Comparison of ENCODE assay signal across 8 cellular contexts in the genomic region with DNA sequence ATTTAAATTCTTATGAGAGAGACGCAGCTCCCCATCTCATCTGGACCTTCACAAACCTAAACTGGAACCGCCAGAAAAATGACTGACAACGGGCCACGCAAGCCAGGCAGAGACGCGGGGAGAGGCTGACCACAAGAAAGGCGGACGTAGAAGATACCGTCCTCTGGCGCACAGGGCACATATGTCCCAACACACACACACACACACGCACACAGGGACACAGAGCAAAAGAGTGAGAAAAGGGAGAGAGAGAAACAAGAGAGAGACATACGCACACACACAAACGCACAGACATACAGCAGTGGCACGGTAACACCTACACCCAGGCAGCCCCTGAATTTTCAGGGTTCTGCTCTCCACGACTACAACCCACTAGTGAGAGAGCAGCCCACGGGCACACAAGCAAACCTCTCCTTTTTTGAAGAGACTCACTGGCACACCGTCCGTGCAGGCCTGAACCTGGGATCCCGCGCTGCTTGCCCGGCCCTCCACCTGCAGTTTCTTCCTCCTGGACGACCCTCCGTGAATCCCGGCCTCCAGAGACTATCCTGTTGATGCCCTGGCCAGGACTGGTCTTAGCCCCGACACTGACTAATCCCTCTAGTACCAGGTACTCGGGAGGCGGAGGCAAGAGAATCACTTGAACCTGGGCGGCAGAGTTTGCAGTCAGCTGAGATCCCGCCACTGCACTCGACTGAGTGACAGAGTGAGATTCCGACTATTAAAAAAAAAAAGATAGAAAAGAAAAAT.
DNase-seq lines count a peak whose midpoint lies in the region; ATAC-seq and TF ChIP-seq lines count a peak whose summit lies in the region.
"Not testable (repeated sequence)": the region's sequence is repeated elsewhere in the genome, so short reads cannot be mapped to it uniquely, and the experiment has no call there.

No MANE protein-coding gene starts in this region.

- not testable (repeated sequence) for H3K36me3 ChIP-seq in KMS-11 (ENCODE audit: insufficient read depth); mucosa of descending colon (ENCODE audit: low read depth); spleen

- H3K9me3 Mint-ChIP-seq in T-helper 2 cell treated with Interferon-gamma antibody and Interleukin-4, amounts not matched to agents 5 μg/mL and 100 μg/mL, for 36 hours, result not testable (repeated sequence)

- POLR2A ChIA-PET in AG04449 (lab: Yijun Ruan, JAX), result not testable (repeated sequence)

- H3K9me3 ChIP-seq in mucosa of descending colon, spleen: not testable (repeated sequence)

- peak overlapping the region; percentile 91 for H3K4me3 Mint-ChIP-seq in T-helper 2 cell treated with Interferon-gamma antibody and Interleukin-4, amounts not matched to agents 5 μg/mL and 100 μg/mL, for 36 hours

- not testable (repeated sequence) for H3K79me2 ChIP-seq in KMS-11 (ENCODE audit: insufficient read depth, low read depth)

- not testable (repeated sequence) for H3K36me3 Mint-ChIP-seq in T-helper 2 cell treated with Interferon-gamma antibody and Interleukin-4, amounts not matched to agents 5 μg/mL and 100 μg/mL, for 36 hours (ENCODE audit: low read depth)

- TF ChIP-seq POLR2A in spleen (IDR thresholded peaks at IDR 0.05), result not testable (repeated sequence)

- in situ Hi-C loops in astrocyte of the spinal cord (cut with HindIII; ENCODE audit: low sequenced_read_pairs), result not testable (repeated sequence)

- 58 to 76% (median 70%) methylated on average over 25 to 31 of the region's 31 CpGs for WGBS in spleen, 5 donors

- peak; percentile 28 for ATAC-seq in GM19035 (IDR thresholded peaks at IDR 0.05; ENCODE audit: unreplicated experiment)
- peak; percentile 23 for ATAC-seq in mucosa of descending colon

- H3K27ac ChIP-seq in KMS-11, result not testable (repeated sequence)
- peak overlapping the region in 6 of 8 donors; percentile 54 to 77 (median 70) for H3K27ac ChIP-seq in spleen

- H3K4me1 ChIP-seq in KMS-11 (ENCODE audit: low read depth, poor library complexity, severe bottlenecking); mucosa of descending colon (ENCODE audit: low read depth): not testable (repeated sequence)
- peaks cover 0 to 24% (median 3%) of the 10 kb centered on the region in 6 donors for H3K4me1 ChIP-seq in spleen

- H2AFZ ChIP-seq in KMS-11 (ENCODE audit: low read depth), result peak overlapping the region; percentile 83; the same call in 1 of the 2 replicates

- peak overlapping the region; percentile 47 for H3K27ac Mint-ChIP-seq in T-helper 2 cell treated with Interferon-gamma antibody and Interleukin-4, amounts not matched to agents 5 μg/mL and 100 μg/mL, for 36 hours

- not testable (repeated sequence) for DNase-seq in AG04449 (ENCODE audit: low read depth, low spot score); T-helper 2 cell treated with Interferon-gamma antibody and Interleukin-4, amounts not matched to agents 5 μg/mL and 100 μg/mL, for 36 hours (ENCODE audit: low spot score); astrocyte of the spinal cord (ENCODE audit: low read depth, low spot score); fibroblast of villous mesenchyme (ENCODE audit: low read depth); mucosa of descending colon
- peak; percentile 64 for DNase-seq in spleen

- CTCF ChIA-PET in AG04449 (lab: Yijun Ruan, JAX), result not testable (repeated sequence)

- not testable (repeated sequence) for H3K27me3 ChIP-seq in KMS-11 (ENCODE audit: insufficient read depth, low read depth)
- peaks cover 0 to 39% (median 4%) of the 10 kb centered on the region in 7 donors for H3K27me3 ChIP-seq in spleen (replicated peaks in 1 of 7)

- TF ChIP-seq CTCF in AG04449 (IDR thresholded peaks at IDR 0.05; ENCODE audit: insufficient read depth, low read length, missing control alignments); KMS-11 (conservative IDR thresholded peaks at IDR 0.05; ENCODE audit: low read depth, low read length); astrocyte of the spinal cord (IDR thresholded peaks at IDR 0.05; ENCODE audit: low read depth, low read length); fibroblast of villous mesenchyme (IDR thresholded peaks at IDR 0.05; ENCODE audit: insufficient read depth, low read depth, low read length); mucosa of descending colon (IDR thresholded peaks at IDR 0.05); spleen (IDR thresholded peaks at IDR 0.05 in 8 of 11, conservative IDR thresholded peaks at IDR 0.05 in 3 of 11): not testable (repeated sequence)

- peak overlapping the region; percentile 33; the same call in 1 of the 2 replicates for H3K4me2 ChIP-seq in KMS-11

- not testable (repeated sequence) for H4K20me1 ChIP-seq in KMS-11 (ENCODE audit: insufficient read depth)

- H3K27me3 Mint-ChIP-seq in T-helper 2 cell treated with Interferon-gamma antibody and Interleukin-4, amounts not matched to agents 5 μg/mL and 100 μg/mL, for 36 hours (ENCODE audit: low read depth), result peaks cover 17% of the 10 kb centered on the region

- peaks cover 13% of the 10 kb centered on the region for H3K4me1 Mint-ChIP-seq in T-helper 2 cell treated with Interferon-gamma antibody and Interleukin-4, amounts not matched to agents 5 μg/mL and 100 μg/mL, for 36 hours (ENCODE audit: low read depth)

- intact Hi-C loops in mucosa of descending colon (cut with DNase I, micrococcal nuclease); spleen (cut with DNase I; ENCODE audit: low total_unique reads): not testable (repeated sequence)

- peak overlapping the region; percentile 53; the same call in 1 of the 2 replicates for H3K9ac ChIP-seq in KMS-11

- H3K4me3 ChIP-seq in AG04449 (ENCODE audit: low read depth, low read length), result peak overlapping the region; percentile 61
- H3K4me3 ChIP-seq in KMS-11 (IDR thresholded peaks at IDR 0.05; ENCODE audit: insufficient read depth, low read depth, low read length), result not testable (repeated sequence)
- H3K4me3 ChIP-seq in astrocyte of the spinal cord (ENCODE audit: low read depth, low read length), result peak overlapping the region; percentile 49
- H3K4me3 ChIP-seq in fibroblast of villous mesenchyme (ENCODE audit: low read depth, low read length), result peak overlapping the region; percentile 68
- H3K4me3 ChIP-seq in mucosa of descending colon, result peak overlapping the region; percentile 22
- peak overlapping the region; percentile 47 to 79 (median 55) for H3K4me3 ChIP-seq in spleen
